ENCODE assay signal across 8 cellular contexts in genomic region chr15:74788716-74789151, GRCh38. TPM values are rescaled to one million over a fixed set of nuclear protein-coding genes. Genes with fewer than 3 reads are reported as not detected.
DNase-seq lines count a peak whose midpoint lies in the region; ATAC-seq and TF ChIP-seq lines count a peak whose summit lies in the region.

No MANE protein-coding gene starts in this region.

- H3K36me3 ChIP-seq in muscle layer of colon (ENCODE audit: insufficient read depth, low read length): peaks cover 6% of the 10 kb centered on the region

- H3K9me3 ChIP-seq in muscle layer of colon (ENCODE audit: low read length): no peaks in the 10 kb centered on the region

- H3K4me3 ChIP-seq in muscle layer of colon (ENCODE audit: low read depth in 1 of 2, low read length in 2 of 2) (no peak overlapping the region), lower leg skin (ENCODE audit: low read depth, poor library complexity, severe bottlenecking) (no peak overlapping the region)

- peak overlapping the region; percentile 91 for H3K4me3 Mint-ChIP-seq in activated T-cell treated with anti-CD3 and anti-CD28 coated beads, Interleukin-2, amount 50 U/mL, for 4 hours

- peak overlapping the region; percentile 49 for H3K27ac ChIP-seq in muscle layer of colon (ENCODE audit: low read depth, low read length)

- peak; percentile 33 for ATAC-seq in HG03432 (IDR thresholded peaks at IDR 0.05; ENCODE audit: unreplicated experiment)
- no peak for ATAC-seq in activated T-cell treated with anti-CD3 and anti-CD28 coated beads, Interleukin-2, amount 50 U/mL, for 4 hours

- H3K27me3 Mint-ChIP-seq in activated T-cell treated with anti-CD3 and anti-CD28 coated beads, Interleukin-2, amount 50 U/mL, for 4 hours (ENCODE audit: low read depth): no peaks in the 10 kb centered on the region

- H3K27me3 ChIP-seq in muscle layer of colon (ENCODE audit: control insufficient read depth in 1 of 2, insufficient read depth in 2 of 2, low read length in 2 of 2): no peaks in the 10 kb centered on the region

- H3K4me1 Mint-ChIP-seq in activated T-cell treated with anti-CD3 and anti-CD28 coated beads, Interleukin-2, amount 50 U/mL, for 4 hours (ENCODE audit: low read depth): peaks cover 90% of the 10 kb centered on the region

- 53 to 66% methylated on average over 8 of the region's 8 CpGs for WGBS in lower leg skin, 2 donors

- TF ChIP-seq POLR2A in lower leg skin (IDR thresholded peaks at IDR 0.05): no peak

- H3K9ac ChIP-seq in muscle layer of colon (ENCODE audit: low read length): no peak overlapping the region

- H3K4me1 ChIP-seq in muscle layer of colon (ENCODE audit: insufficient read depth, low read length): peaks cover 71% of the 10 kb centered on the region

- no peaks in the 10 kb centered on the region for H3K9me3 Mint-ChIP-seq in activated T-cell treated with anti-CD3 and anti-CD28 coated beads, Interleukin-2, amount 50 U/mL, for 4 hours

- intact Hi-C loops in lower leg skin (cut with DNase I; ENCODE audit: low total_unique reads): no loop called here

- DNase-seq in activated gamma-delta T cell treated with Interleukin-2 at 50 U/mL for 16 hours (peak; percentile 59), activated gamma-delta T cell (lab: John Stamatoyannopoulos, UW) (no peak), lower leg skin (ENCODE audit: low spot score in 2 of 2) (no peak), AG08395 (ENCODE audit: low spot score) (no peak), medulla oblongata (ENCODE audit: extremely low spot score) (no peak)
- no peak for DNase-seq in activated T-cell treated with anti-CD3 and anti-CD28 coated beads, Interleukin-2, amount 50 U/mL, for 4 hours

- peaks cover 25% of the 10 kb centered on the region for H3K36me3 Mint-ChIP-seq in activated T-cell treated with anti-CD3 and anti-CD28 coated beads, Interleukin-2, amount 50 U/mL, for 4 hours (ENCODE audit: insufficient read depth)

- no peak for TF ChIP-seq CTCF in lower leg skin (IDR thresholded peaks at IDR 0.05)

RNA-seq across cellular contexts. Expression of gene CSK, which starts 6.9 kb away (rescaled TPM):
- total RNA-seq in activated T-cell treated with anti-CD3 and anti-CD28 coated beads, Interleukin-2, amount 50 U/mL, for 4 hours: 100 to 1,000 TPM; 368 to 412 (median 397) TPM
- total RNA-seq in lower leg skin: 10 to 100 TPM; 37.6 to 47.3 (median 45.4) TPM

RNA-seq across cellular contexts. Expression of gene LMAN1L, which starts 23.9 kb away (rescaled TPM):
- under 1 TPM; 0.30 to 0.55 (median 0.40) TPM for total RNA-seq in activated T-cell treated with anti-CD3 and anti-CD28 coated beads, Interleukin-2, amount 50 U/mL, for 4 hours
- 1 to 10 TPM in 1 of 4 donors, under 1 TPM in 1, not detected in 2; 0.29 to 1.3 TPM for total RNA-seq in lower leg skin

RNA-seq across cellular contexts. Expression of gene CPLX3, which starts 37.7 kb away (rescaled TPM):
- total RNA-seq in activated T-cell treated with anti-CD3 and anti-CD28 coated beads, Interleukin-2, amount 50 U/mL, for 4 hours: under 1 TPM in 2 of 3 donors, not detected in 1; 0.23 to 0.32 TPM
- under 1 TPM; 0.17 to 0.84 (median 0.28) TPM for total RNA-seq in lower leg skin

RNA-seq across cellular contexts. Expression of gene CYP1A2, which starts 40.1 kb away (rescaled TPM):
- total RNA-seq in activated T-cell treated with anti-CD3 and anti-CD28 coated beads, Interleukin-2, amount 50 U/mL, for 4 hours: under 1 TPM in 1 of 3 donors, not detected in 2; 0.08 TPM
- not detected for total RNA-seq in lower leg skin

RNA-seq across cellular contexts. Expression of gene ULK3, which starts 54.2 kb away (rescaled TPM):
- 10 to 100 TPM; 52.8 to 64.7 (median 64.0) TPM for total RNA-seq in activated T-cell treated with anti-CD3 and anti-CD28 coated beads, Interleukin-2, amount 50 U/mL, for 4 hours
- total RNA-seq in lower leg skin: 100 to 1,000 TPM; 108 to 189 (median 123) TPM

Comparison
In these comparisons a context has a peak if more than half of its experiments do, and no peak if none do; other contexts are left out.
1. RNA of gene CSK, which starts 6.9 kb away (total RNA-seq): 368 to 412 TPM in activated T-cell treated with anti-CD3 and anti-CD28 coated beads, Interleukin-2, amount 50 U/mL, for 4 hours; 37.6 to 47.3 TPM in lower leg skin; every median in the first group is over 4 times any median in the second.